Comparison of ENCODE assay signal across 13 cellular contexts in the genomic region with DNA sequence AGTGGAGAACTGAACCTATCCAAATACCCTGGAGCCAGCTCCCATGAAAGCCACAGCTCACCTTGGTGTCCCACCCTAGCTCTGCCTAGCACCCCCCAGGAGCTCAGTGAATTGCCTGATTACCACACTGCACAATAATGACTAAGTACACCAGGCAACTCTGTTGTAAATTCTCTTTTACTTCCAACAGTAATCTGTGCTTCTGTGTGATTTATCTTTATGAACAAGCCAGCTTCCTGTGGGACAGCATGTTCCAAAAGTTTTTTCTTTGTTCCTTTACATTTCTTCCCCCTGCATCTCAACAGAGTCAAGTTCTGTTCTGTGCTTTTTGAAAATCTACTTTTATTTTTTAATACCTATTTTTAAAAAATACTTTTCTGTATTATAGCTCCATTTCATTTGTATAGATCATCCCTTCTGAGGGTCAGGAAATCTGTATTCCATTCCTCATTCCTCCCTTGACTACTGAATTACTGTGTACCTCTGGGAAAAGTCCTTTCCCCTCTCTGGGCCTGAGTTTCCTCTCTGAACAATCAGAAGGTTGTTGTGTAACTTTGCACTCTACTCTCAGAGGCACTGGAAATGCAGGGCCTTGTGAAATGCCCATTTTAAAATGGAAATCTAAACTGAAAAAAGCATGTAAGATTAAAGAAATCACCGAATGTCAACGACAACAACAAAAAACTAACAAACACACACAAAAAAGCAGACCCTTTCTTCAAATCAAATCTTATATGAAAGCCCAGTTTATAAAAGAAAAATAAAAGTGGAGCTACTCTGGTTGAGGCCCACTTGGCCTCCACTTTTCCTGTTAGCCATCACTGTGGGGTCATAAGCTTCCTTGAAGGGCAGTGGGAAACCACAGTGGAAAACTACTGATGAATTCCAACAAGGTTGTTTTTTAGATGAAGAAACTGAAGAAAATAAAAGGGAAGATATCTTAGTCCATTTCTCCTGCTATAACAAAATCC. TPM values are rescaled to one million over a fixed set of nuclear protein-coding genes. Genes with fewer than 3 reads are reported as not detected.
DNase-seq lines count a peak whose midpoint lies in the region; ATAC-seq, FAIRE-seq and TF ChIP-seq lines count a peak whose summit lies in the region.
"Had no signal": no experiment of that assay in that cellular context is flagged by ENCODE, and none has a peak within 500 bp of the region (broad histone marks: within the 10 kb centered on the region; RNA-seq: fewer than 3 reads in every experiment).

No MANE protein-coding gene starts in this region.

- TF ChIP-seq CTCF in brain (conservative IDR thresholded peaks at IDR 0.05) = no peak
- no peak for TF ChIP-seq CTCF in hepatocyte (IDR thresholded peaks at IDR 0.05; ENCODE audit: poor library complexity)
- TF ChIP-seq CTCF in smooth muscle cell (IDR thresholded peaks at IDR 0.05; ENCODE audit: borderline replicate concordance, insufficient read depth, poor library complexity, severe bottlenecking) = no peak
- TF ChIP-seq CTCF in spleen (IDR thresholded peaks at IDR 0.05 in 8 of 11, conservative IDR thresholded peaks at IDR 0.05 in 3 of 11) = no peak
- no peak for TF ChIP-seq CTCF in pancreas (IDR thresholded peaks at IDR 0.05)

- H3K27me3 ChIP-seq in hepatocyte (no peaks in the 10 kb centered on the region), smooth muscle cell (ENCODE audit: low read depth) (no peaks in the 10 kb centered on the region), spleen (replicated peaks in 1 of 7) (no peaks in the 10 kb centered on the region), pancreas (no peaks in the 10 kb centered on the region)

- H3K27ac ChIP-seq in hepatocyte = peak overlapping the region; percentile 91
- peak overlapping the region; percentile 56 for H3K27ac ChIP-seq in smooth muscle cell (ENCODE audit: low read depth)
- H3K27ac ChIP-seq in spleen = no peak overlapping the region
- no peak overlapping the region for H3K27ac ChIP-seq in pancreas
- H3K27ac ChIP-seq: KMS-11 had no signal

- no peak overlapping the region for H2AFZ ChIP-seq in hepatocyte
- H2AFZ ChIP-seq in smooth muscle cell (ENCODE audit: low read depth) = peak overlapping the region; percentile 48

- H3K9me3 ChIP-seq in hepatocyte (ENCODE audit: low read depth) (no peaks in the 10 kb centered on the region), smooth muscle cell (replicated peaks; ENCODE audit: low read depth) (no peaks in the 10 kb centered on the region), spleen (peaks cover 0 to 6% (median 0%) of the 10 kb centered on the region in 8 donors), pancreas (no peaks in the 10 kb centered on the region)

- no peak overlapping the region for H3K4me3 Mint-ChIP-seq in brain
- H3K4me3 Mint-ChIP-seq: CD8-positive, alpha-beta memory T cell; WTC11 had no signal

- H3K79me2 ChIP-seq in hepatocyte (no peaks in the 10 kb centered on the region), smooth muscle cell (ENCODE audit: low read depth) (no peaks in the 10 kb centered on the region)

- peaks cover 3% of the 10 kb centered on the region for H3K27me3 Mint-ChIP-seq in brain

- no peak for TF ChIP-seq POLR2A in spleen (IDR thresholded peaks at IDR 0.05)

- H4K20me1 ChIP-seq in hepatocyte (ENCODE audit: insufficient read depth, poor library complexity, severe bottlenecking) (no peaks in the 10 kb centered on the region), smooth muscle cell (ENCODE audit: low read depth) (no peaks in the 10 kb centered on the region)

- H3K4me2 ChIP-seq in hepatocyte (peak overlapping the region; percentile 52), smooth muscle cell (peak overlapping the region; percentile 4)
- H3K4me2 ChIP-seq: KMS-11 had no signal

- H3K4me1 Mint-ChIP-seq in brain = peaks cover 43% of the 10 kb centered on the region
- H3K4me1 Mint-ChIP-seq: CD8-positive, alpha-beta memory T cell had no signal

- peaks cover 16% of the 10 kb centered on the region for H3F3A ChIP-seq in smooth muscle cell (ENCODE audit: low read depth)

- H3K27ac Mint-ChIP-seq in brain = peak overlapping the region in 3 of 5 experiments; percentile 30 to 67 (median 32)
- H3K27ac Mint-ChIP-seq: CD8-positive, alpha-beta memory T cell; WTC11 had no signal

- H3K36me3 ChIP-seq in hepatocyte (replicated peaks; ENCODE audit: insufficient read depth, low read depth) = no peaks in the 10 kb centered on the region
- H3K36me3 ChIP-seq in smooth muscle cell (ENCODE audit: low read depth) = no peaks in the 10 kb centered on the region
- peaks cover 0 to 25% (median 0%) of the 10 kb centered on the region in 6 donors for H3K36me3 ChIP-seq in spleen
- H3K36me3 ChIP-seq in pancreas = no peaks in the 10 kb centered on the region

- H3K4me1 ChIP-seq in hepatocyte (ENCODE audit: insufficient read depth) (peaks cover 53% of the 10 kb centered on the region), smooth muscle cell (ENCODE audit: low read depth) (peaks cover 11% of the 10 kb centered on the region), spleen (peaks cover 0 to 8% (median 0%) of the 10 kb centered on the region in 6 donors), pancreas (peaks cover 7 to 10% (median 9%) of the 10 kb centered on the region in 3 donors)

- intact Hi-C loops in spleen (cut with DNase I; ENCODE audit: low total_unique reads) (no loop called here), pancreas (cut with DNase I) (no loop called here)

- no peak for FAIRE-seq in pancreas (lab: Jason Lieb, UNC)
- FAIRE-seq: endometrium had no signal

- no peaks in the 10 kb centered on the region for H3K9me2 ChIP-seq in hepatocyte (replicated peaks; ENCODE audit: insufficient read depth)

- DNase-seq in hepatocyte (ENCODE audit: low spot score) (peak; percentile 45), smooth muscle cell (lab: John Stamatoyannopoulos, UW; ENCODE audit: unreplicated experiment) (no peak), spleen (no peak), pancreas (no peak)
- DNase-seq: aorta; CD8-positive, alpha-beta memory T cell; GF-D8; NCI-H2029 had no signal

- H3K9me3 Mint-ChIP-seq in brain = no peaks in the 10 kb centered on the region
- H3K9me3 Mint-ChIP-seq: WTC11 had no signal

- H3K4me3 ChIP-seq in hepatocyte (no peak overlapping the region), smooth muscle cell (no peak overlapping the region), spleen (no peak overlapping the region), pancreas (no peak overlapping the region)

- no peak for ATAC-seq in HG03175 (IDR thresholded peaks at IDR 0.05; ENCODE audit: unreplicated experiment)
- ATAC-seq in pancreas = no peak

- no peak overlapping the region for H3K9ac ChIP-seq in smooth muscle cell (ENCODE audit: low read depth)
- H3K9ac ChIP-seq: KMS-11 had no signal

- H3K36me3 Mint-ChIP-seq in brain = peaks cover 6% of the 10 kb centered on the region
- H3K36me3 Mint-ChIP-seq: CD8-positive, alpha-beta memory T cell; WTC11 had no signal

- WGBS in hepatocyte (ENCODE audit: low lambda C conversion rate, missing lambda C conversion rate) = 91% methylated on average over 2 of the region's 2 CpGs
- 83% methylated on average over 2 of the region's 2 CpGs for WGBS in smooth muscle cell (ENCODE audit: low lambda C conversion rate)
- WGBS in spleen, 5 donors = 59 to 99% (median 85%) methylated on average over 2 of the region's 2 CpGs
- WGBS in pancreas, 2 donors = 65 to 76% methylated on average over 2 of the region's 2 CpGs

RNA-seq across cellular contexts. Expression of gene GRPEL2, which starts 21.8 kb away (rescaled TPM):
- polyA plus RNA-seq in brain (ENCODE audit: insufficient read depth, low read depth, low replicate concordance) (4.3 TPM), hepatocyte (6.7 and 7.6 TPM in 2 replicates), smooth muscle cell (4.6 and 5.2 TPM in 2 replicates), spleen (1 to 10 TPM; 4.6 to 5.9 (median 5.3) TPM), pancreas (1 to 10 TPM; 2.1 to 4.4 TPM)
- total RNA-seq in hepatocyte (18.7 and 19.6 TPM in 2 replicates), smooth muscle cell (13.0 and 21.7 TPM in 2 replicates), spleen (10 to 100 TPM in 4 of 7 donors, 1 to 10 TPM in 3; 7.7 to 17.7 (median 11.2) TPM), pancreas (1 to 10 TPM; 3.7 to 9.0 (median 5.7) TPM)

RNA-seq across cellular contexts. Expression of gene PCYOX1L, which starts 34.3 kb away (rescaled TPM):
- polyA plus RNA-seq in brain (ENCODE audit: insufficient read depth, low read depth, low replicate concordance) (11.6 TPM), hepatocyte (12.9 and 14.4 TPM in 2 replicates), smooth muscle cell (13.4 and 17.2 TPM in 2 replicates), spleen (10 to 100 TPM in 1 of 3 donors, 1 to 10 TPM in 2; 6.8 to 11.7 (median 8.1) TPM), pancreas (10 to 100 TPM in 1 of 2 donors, 1 to 10 TPM in 1; 5.8 to 11.5 TPM)
- total RNA-seq in hepatocyte (8.9 and 9.1 TPM in 2 replicates), smooth muscle cell (6.4 and 14.3 TPM in 2 replicates), spleen (10 to 100 TPM in 1 of 7 donors, 1 to 10 TPM in 6; 5.4 to 13.0 (median 7.8) TPM), pancreas (1 to 10 TPM; 2.1 to 7.2 (median 3.1) TPM)

RNA-seq across cellular contexts. Expression of gene AFAP1L1, which starts 51.9 kb away (rescaled TPM):
- 6.2 TPM for polyA plus RNA-seq in brain (ENCODE audit: insufficient read depth, low read depth, low replicate concordance)
- total RNA-seq in hepatocyte = 1.2 and 1.3 TPM in 2 replicates
- polyA plus RNA-seq in hepatocyte = 1.8 and 2.3 TPM in 2 replicates
- 2.3 and 2.4 TPM in 2 replicates for total RNA-seq in smooth muscle cell
- polyA plus RNA-seq in smooth muscle cell = 0.59 and 4.5 TPM in 2 replicates
- 10 to 100 TPM in 6 of 7 donors, 1 to 10 TPM in 1; 9.0 to 21.8 (median 15.4) TPM for total RNA-seq in spleen
- polyA plus RNA-seq in spleen = 1 to 10 TPM; 1.7 to 6.0 (median 4.8) TPM
- 1 to 10 TPM in 3 of 6 donors, under 1 TPM in 3; 0.54 to 2.4 (median 1.00) TPM for total RNA-seq in pancreas
- 1 to 10 TPM; 1.5 to 1.7 TPM for polyA plus RNA-seq in pancreas
- polyA plus RNA-seq: CD8-positive, alpha-beta memory T cell had no signal

RNA-seq across cellular contexts. Expression of gene IL17B, which starts 55.6 kb away (rescaled TPM):
- polyA plus RNA-seq in brain (ENCODE audit: insufficient read depth, low read depth, low replicate concordance) (not detected), hepatocyte (0.27 TPM in 1 of 2 replicates, not detected in the other), smooth muscle cell (10.4 and 11.6 TPM in 2 replicates), spleen (under 1 TPM; 0.30 to 0.62 (median 0.38) TPM), pancreas (not detected)
- total RNA-seq in hepatocyte (0.60 TPM in 1 of 2 replicates, not detected in the other), smooth muscle cell (12.0 and 24.8 TPM in 2 replicates), spleen (1 to 10 TPM in 2 of 7 donors, under 1 TPM in 1, not detected in 4; 0.57 to 1.4 (median 1.1) TPM), pancreas (not detected)
- total RNA-seq: CD8-positive, alpha-beta memory T cell; WTC11 had no signal
- polyA plus RNA-seq: CD8-positive, alpha-beta memory T cell had no signal

Comparison
In these comparisons a context has a peak if more than half of its experiments do, and no peak if none do; other contexts are left out.
1. H3K27ac ChIP-seq: peak in hepatocyte (single experiment) and smooth muscle cell (single experiment); none in spleen (0 of 8) and pancreas (0 of 4).